ENCODE assay signal across 7 cellular contexts in the genomic region with DNA sequence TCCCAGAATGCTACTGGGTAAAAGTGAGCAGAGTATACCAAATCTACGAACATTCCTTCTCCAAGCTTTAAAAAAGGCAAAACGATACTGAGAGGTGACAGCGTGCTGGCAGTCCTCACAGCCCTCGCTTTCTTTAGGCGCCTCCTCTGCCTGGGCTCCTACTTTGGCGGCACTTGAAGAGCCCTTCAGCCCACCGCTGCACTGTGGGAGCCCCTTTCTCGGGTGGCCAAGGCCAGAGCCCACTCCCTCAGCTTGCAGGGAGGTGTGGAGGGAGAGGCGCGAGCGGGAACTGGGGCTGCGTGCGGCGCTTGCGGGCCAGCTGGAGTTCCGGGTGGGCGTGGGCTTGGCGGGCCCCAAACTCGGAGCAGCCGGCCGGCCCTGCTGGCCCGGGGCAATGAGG. TPM values are rescaled to one million over a fixed set of nuclear protein-coding genes. Genes with fewer than 3 reads are reported as not detected.
DNase-seq lines count a peak whose midpoint lies in the region; ATAC-seq, FAIRE-seq and TF ChIP-seq lines count a peak whose summit lies in the region.
"Not testable (repeated sequence)": the region's sequence is repeated elsewhere in the genome, so short reads cannot be mapped to it uniquely, and the experiment has no call there.

No MANE protein-coding gene starts in this region.

- not testable (repeated sequence) for H3K79me2 ChIP-seq in OCI-LY3 (ENCODE audit: low read length); keratinocyte (ENCODE audit: control insufficient read depth, insufficient read depth, low read length)

- peak overlapping the region; percentile 22 for H3K4me2 ChIP-seq in OCI-LY3 (ENCODE audit: low read length)
- peak overlapping the region; percentile 17 for H3K4me2 ChIP-seq in keratinocyte (ENCODE audit: control insufficient read depth, extremely low read depth, insufficient read depth, low read depth, low read length)

- intact Hi-C loops in ovary (cut with DNase I), result not testable (repeated sequence)

- ATAC-seq in activated CD8-positive, alpha-beta memory T cell treated with anti-CD3 and anti-CD28 coated beads, Interleukin-2, amount 10 ng/mL, durations not matched to agents 7 days and 5 days; activated naive CD8-positive, alpha-beta T cell treated with anti-CD3 and anti-CD28 coated beads, Interleukin-2, amount 10 ng/mL, durations not matched to agents 7 days and 5 days (ENCODE audit: low read depth); stimulated activated naive CD8-positive, alpha-beta T cell treated with anti-CD3 and anti-CD28 coated beads, Interleukin-15, Interleukin-2, amounts not matched to agents 100 U/mL and 50 U/mL, for 24 hours: not testable (repeated sequence)

- not testable (repeated sequence) for H3K27ac ChIP-seq in OCI-LY3 (ENCODE audit: low read length); effector memory CD4-positive, alpha-beta T cell (ENCODE audit: insufficient read depth, low read length, poor library complexity, severe bottlenecking); keratinocyte (ENCODE audit: control insufficient read depth, insufficient read depth, low read length); ovary

- not testable (repeated sequence) for TF ChIP-seq POLR2A in ovary (IDR thresholded peaks at IDR 0.05)

- H3K27me3 ChIP-seq in OCI-LY3 (ENCODE audit: low read depth, low read length); effector memory CD4-positive, alpha-beta T cell (replicated peaks; ENCODE audit: control insufficient read depth, insufficient read depth, low read length, poor library complexity, severe bottlenecking); keratinocyte (ENCODE audit: control insufficient read depth, extremely low read depth, insufficient read depth, low read length); ovary: not testable (repeated sequence)

- H3K4me1 ChIP-seq in OCI-LY3 (ENCODE audit: low read length); effector memory CD4-positive, alpha-beta T cell (ENCODE audit: control insufficient read depth, insufficient read depth, low read length, poor library complexity, severe bottlenecking); keratinocyte (ENCODE audit: control insufficient read depth, extremely low read depth, insufficient read depth, low read length); ovary (ENCODE audit: insufficient read depth): not testable (repeated sequence)

- DNase-seq in activated CD8-positive, alpha-beta memory T cell treated with anti-CD3 and anti-CD28 coated beads, Interleukin-2, amount 10 ng/mL, durations not matched to agents 7 days and 5 days, result peak; percentile 42
- peak; percentile 63 for DNase-seq in activated naive CD8-positive, alpha-beta T cell treated with anti-CD3 and anti-CD28 coated beads, Interleukin-2, amount 10 ng/mL, durations not matched to agents 7 days and 5 days
- not testable (repeated sequence) for DNase-seq in effector memory CD4-positive, alpha-beta T cell; keratinocyte (ENCODE audit: low read depth, low spot score)
- DNase-seq in ovary, result peak in 3 of 5 donors; percentile 17 to 47 (median 43)
- peak; percentile 10 for DNase-seq in stimulated activated naive CD8-positive, alpha-beta T cell treated with anti-CD3 and anti-CD28 coated beads, Interleukin-15, Interleukin-2, amounts not matched to agents 100 U/mL and 50 U/mL, for 24 hours

- H3K9ac ChIP-seq in OCI-LY3 (ENCODE audit: low read length), result peak overlapping the region; percentile 30; the same call in 1 of the 2 replicates
- H3K9ac ChIP-seq in keratinocyte (ENCODE audit: control insufficient read depth, extremely low read depth, insufficient read depth, low read length), result not testable (repeated sequence)

- peaks cover 11% of the 10 kb centered on the region for H3K4me1 Mint-ChIP-seq in activated CD8-positive, alpha-beta memory T cell treated with anti-CD3 and anti-CD28 coated beads, Interleukin-2, amount 10 ng/mL, durations not matched to agents 7 days and 5 days
- not testable (repeated sequence) for H3K4me1 Mint-ChIP-seq in activated naive CD8-positive, alpha-beta T cell treated with anti-CD3 and anti-CD28 coated beads, Interleukin-2, amount 10 ng/mL, durations not matched to agents 7 days and 5 days

- H3K4me3 Mint-ChIP-seq in activated CD8-positive, alpha-beta memory T cell treated with anti-CD3 and anti-CD28 coated beads, Interleukin-2, amount 10 ng/mL, durations not matched to agents 7 days and 5 days, result peak overlapping the region; percentile 57
- peak overlapping the region; percentile 64 for H3K4me3 Mint-ChIP-seq in activated naive CD8-positive, alpha-beta T cell treated with anti-CD3 and anti-CD28 coated beads, Interleukin-2, amount 10 ng/mL, durations not matched to agents 7 days and 5 days

- POLR2A ChIA-PET in activated naive CD8-positive, alpha-beta T cell treated with anti-CD3 and anti-CD28 coated beads, Interleukin-2, amount 10 ng/mL, durations not matched to agents 7 days and 5 days (lab: Charles Lee), result interaction anchor here (1.3 to 1.7 kb wide), 3 partner anchors 31 to 117 kb away, joined by 5 to 7 read pairs (median 5); no protein-coding TSS in a partner anchor

- H3K4me3 ChIP-seq in OCI-LY3 (ENCODE audit: low read length) (peak overlapping the region; percentile 54), ovary (peak overlapping the region; percentile 34)
- peak overlapping the region; percentile 54 for H3K4me3 ChIP-seq in effector memory CD4-positive, alpha-beta T cell (ENCODE audit: insufficient read depth, low read depth, low read length, poor library complexity, severe bottlenecking)
- H3K4me3 ChIP-seq in keratinocyte (ENCODE audit: control insufficient read depth in 2 of 3, extremely low read depth in 1 of 3, insufficient read depth in 2 of 3, low read depth in 1 of 3, low read length in 3 of 3), result not testable (repeated sequence)

- TF ChIP-seq CTCF in OCI-LY3 (IDR thresholded peaks at IDR 0.05; ENCODE audit: low read depth, low read length); keratinocyte (optimal IDR thresholded peaks at IDR 0.05 in 1 of 3, IDR thresholded peaks at IDR 0.05 in 1 of 3, conservative IDR thresholded peaks at IDR 0.05 in 1 of 3; ENCODE audit: extremely low read depth in 1 of 3, insufficient read depth in 2 of 3, low read length in 3 of 3); ovary (IDR thresholded peaks at IDR 0.05): not testable (repeated sequence)

- not testable (repeated sequence) for H2AFZ ChIP-seq in OCI-LY3 (ENCODE audit: low read depth, low read length); keratinocyte (ENCODE audit: control insufficient read depth, low read length)

- peak overlapping the region; percentile 30 for H3K27ac Mint-ChIP-seq in activated CD8-positive, alpha-beta memory T cell treated with anti-CD3 and anti-CD28 coated beads, Interleukin-2, amount 10 ng/mL, durations not matched to agents 7 days and 5 days
- not testable (repeated sequence) for H3K27ac Mint-ChIP-seq in activated naive CD8-positive, alpha-beta T cell treated with anti-CD3 and anti-CD28 coated beads, Interleukin-2, amount 10 ng/mL, durations not matched to agents 7 days and 5 days

- dilution Hi-C loops in keratinocyte (cut with MboI; ENCODE audit: extremely low pct_ligation_motif_present, low sequenced_read_pairs), result not testable (repeated sequence)

- H3K36me3 ChIP-seq in OCI-LY3 (replicated peaks; ENCODE audit: low read depth, low read length); effector memory CD4-positive, alpha-beta T cell (ENCODE audit: control insufficient read depth, insufficient read depth, low read length); keratinocyte (ENCODE audit: control insufficient read depth in 2 of 2, extremely low read depth in 1 of 2, insufficient read depth in 2 of 2, low read length in 2 of 2); ovary: not testable (repeated sequence)

- not testable (repeated sequence) for H3K9me3 ChIP-seq in OCI-LY3 (ENCODE audit: insufficient read depth, low read length); effector memory CD4-positive, alpha-beta T cell (ENCODE audit: control insufficient read depth, low read length); keratinocyte (ENCODE audit: control insufficient read depth, low read depth, low read length); ovary

- H3K36me3 Mint-ChIP-seq in activated CD8-positive, alpha-beta memory T cell treated with anti-CD3 and anti-CD28 coated beads, Interleukin-2, amount 10 ng/mL, durations not matched to agents 7 days and 5 days; activated naive CD8-positive, alpha-beta T cell treated with anti-CD3 and anti-CD28 coated beads, Interleukin-2, amount 10 ng/mL, durations not matched to agents 7 days and 5 days: not testable (repeated sequence)

- H3K27me3 Mint-ChIP-seq in activated CD8-positive, alpha-beta memory T cell treated with anti-CD3 and anti-CD28 coated beads, Interleukin-2, amount 10 ng/mL, durations not matched to agents 7 days and 5 days; activated naive CD8-positive, alpha-beta T cell treated with anti-CD3 and anti-CD28 coated beads, Interleukin-2, amount 10 ng/mL, durations not matched to agents 7 days and 5 days: not testable (repeated sequence)

- not testable (repeated sequence) for H4K20me1 ChIP-seq in OCI-LY3 (ENCODE audit: insufficient read depth, low read length); keratinocyte (ENCODE audit: control insufficient read depth, extremely low read depth, insufficient read depth, low read length)

- not testable (repeated sequence) for FAIRE-seq in keratinocyte (lab: Jason Lieb, UNC)

- not testable (repeated sequence) for H3K9me3 Mint-ChIP-seq in activated CD8-positive, alpha-beta memory T cell treated with anti-CD3 and anti-CD28 coated beads, Interleukin-2, amount 10 ng/mL, durations not matched to agents 7 days and 5 days (ENCODE audit: low read depth); activated naive CD8-positive, alpha-beta T cell treated with anti-CD3 and anti-CD28 coated beads, Interleukin-2, amount 10 ng/mL, durations not matched to agents 7 days and 5 days

- not testable (repeated sequence) for H3K9me1 ChIP-seq in keratinocyte (ENCODE audit: control insufficient read depth, extremely low read depth, insufficient read depth, low read length)

- CTCF ChIA-PET in activated CD8-positive, alpha-beta memory T cell treated with anti-CD3 and anti-CD28 coated beads, Interleukin-2, amount 10 ng/mL, durations not matched to agents 7 days and 5 days (lab: Charles Lee), result interaction anchor here (1.1 to 2.6 kb wide), 9 partner anchors 9 to 378 kb away, joined by 3 to 12 read pairs (median 4); no protein-coding TSS in a partner anchor

- TF ChIP-seq EP300 in ovary (IDR thresholded peaks at IDR 0.05), result not testable (repeated sequence)

- 27 to 46% (median 37%) methylated on average over 19 to 22 of the region's 22 CpGs for WGBS in ovary, 3 donors

RNA-seq across cellular contexts. Expression of a gene that starts 34.1 kb away (rescaled TPM):
- total RNA-seq in activated CD8-positive, alpha-beta memory T cell treated with anti-CD3 and anti-CD28 coated beads, Interleukin-2, amount 10 ng/mL, durations not matched to agents 7 days and 5 days, result 10 to 100 TPM; 34.8 to 35.9 TPM
- total RNA-seq in activated naive CD8-positive, alpha-beta T cell treated with anti-CD3 and anti-CD28 coated beads, Interleukin-2, amount 10 ng/mL, durations not matched to agents 7 days and 5 days, result 10 to 100 TPM; 25.4 to 26.1 TPM
- polyA plus RNA-seq in keratinocyte, result 5.1 to 7.0 TPM (median 5.4 TPM) in 3 replicates
- 21.8 TPM for polyA plus RNA-seq in keratinocyte (2011; ENCODE audit: low read depth)
- polyA plus RNA-seq in keratinocyte (2011; cell fraction: cytosol; rRNA removed), result 2.6 and 3.8 TPM in 2 replicates
- polyA plus RNA-seq in keratinocyte (2011; cell fraction: nucleus; rRNA removed), result 10.2 TPM in 2 replicates
- 6.4 and 15.8 TPM in 2 replicates for polyA plus RNA-seq in keratinocyte (2012; ENCODE audit: low replicate concordance)
- 15.2 to 37.1 TPM (median 28.8 TPM) in 3 replicates for polyA minus RNA-seq in keratinocyte
- polyA minus RNA-seq in keratinocyte (2011; cell fraction: cytosol; rRNA and poly(A)+ RNA removed), result 6.1 TPM
- polyA minus RNA-seq in keratinocyte (2011; cell fraction: nucleus; rRNA and poly(A)+ RNA removed), result 24.1 and 47.5 TPM in 2 replicates
- 10 to 100 TPM; 20.1 to 61.8 (median 38.6) TPM for total RNA-seq in ovary
- polyA plus RNA-seq in ovary, result 10 to 100 TPM; 18.3 to 24.0 TPM
